Comparison of ENCODE assay signal across 1 cellular context in the genomic region with DNA sequence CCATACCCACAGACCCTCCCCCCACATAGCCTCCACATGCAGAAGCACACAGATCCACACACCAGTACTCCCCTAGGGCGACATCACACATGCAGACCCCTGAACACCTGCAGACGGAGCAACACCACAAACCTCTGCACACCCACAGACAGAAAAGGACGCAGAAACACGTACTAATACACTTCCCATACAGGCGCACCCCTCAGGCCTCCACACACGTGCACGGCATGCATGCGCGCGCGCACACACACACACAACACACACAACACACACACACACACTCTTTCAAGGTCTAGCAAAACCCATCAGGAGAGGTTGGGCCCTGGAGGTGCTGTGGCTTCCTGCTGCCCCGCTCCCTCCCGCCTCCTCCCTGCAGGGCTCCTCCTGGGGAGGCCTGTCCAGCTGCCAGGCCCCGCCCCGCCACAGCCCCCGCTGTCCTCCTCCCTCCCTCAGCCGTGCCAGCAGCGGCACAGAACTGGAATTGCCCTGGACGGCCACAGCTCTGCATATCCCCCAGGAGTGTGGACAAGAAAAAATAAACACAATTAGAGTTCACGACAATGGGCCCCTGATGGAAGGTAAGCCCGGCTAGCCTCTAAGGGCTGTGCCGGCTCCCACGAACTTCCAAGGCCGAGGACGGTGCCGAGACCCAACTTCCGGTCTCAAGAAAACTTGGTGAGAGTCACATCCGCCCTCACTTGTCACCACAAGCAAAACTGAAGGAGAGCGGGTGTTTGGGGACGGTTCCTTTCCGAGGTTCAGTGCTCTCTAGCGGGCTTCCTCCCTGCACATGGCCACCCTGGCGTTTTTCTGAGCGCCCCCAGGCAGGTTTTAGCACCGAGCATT.
TF ChIP-seq lines count a peak whose summit lies in the region.

No MANE protein-coding gene starts in this region.

TF ChIP-seq in HepG2, 621 proteins besides CTCF, POLR2A, EP300 and RAD21 (continued from another document and continues in another):
- TF ChIP-seq ETS1 (CRISPR knock-in tag; IDR thresholded peaks at IDR 0.05): peak; percentile 77; the same call in 1 of the 2 replicates
- TF ChIP-seq SCMH1 (CRISPR knock-in tag; IDR thresholded peaks at IDR 0.05; ENCODE audit: borderline replicate concordance): no peak
- peak; percentile 48; the same call in 1 of the 2 replicates for TF ChIP-seq CCDC6 (CRISPR knock-in tag; IDR thresholded peaks at IDR 0.05)
- 0 out of 2 replicates have a peak, but pooled peaks have one; percentile 9 for TF ChIP-seq ATF1 (CRISPR knock-in tag; IDR thresholded peaks at IDR 0.05)
- no peak for TF ChIP-seq RARG (CRISPR knock-in tag; IDR thresholded peaks at IDR 0.05; ENCODE audit: low read depth)
- peak; percentile 46; the same call in 1 of the 2 replicates for TF ChIP-seq ZNF710 (CRISPR knock-in tag; IDR thresholded peaks at IDR 0.05; ENCODE audit: borderline replicate concordance)
- no peak for TF ChIP-seq MATR3 (CRISPR knock-in tag; IDR thresholded peaks at IDR 0.05)
- no peak; the same call in 1 of the 2 replicates for TF ChIP-seq ZNF20 (CRISPR knock-in tag; IDR thresholded peaks at IDR 0.05)
- TF ChIP-seq, protein P1, sequence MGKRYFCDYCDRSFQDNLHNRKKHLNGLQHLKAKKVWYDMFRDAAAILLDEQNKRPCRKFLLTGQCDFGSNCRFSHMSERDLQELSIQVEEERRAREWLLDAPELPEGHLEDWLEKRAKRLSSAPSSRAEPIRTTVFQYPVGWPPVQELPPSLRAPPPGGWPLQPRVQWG (CRISPR knock-in tag; IDR thresholded peaks at IDR 0.05; ENCODE audit: borderline replicate concordance, low read depth): no peak
- 0 out of 2 replicates have a peak, but pooled peaks have one; percentile 72 for TF ChIP-seq SNAPC4 (CRISPR knock-in tag; IDR thresholded peaks at IDR 0.05)
- TF ChIP-seq ZNF776 (CRISPR knock-in tag; IDR thresholded peaks at IDR 0.05): no peak; the same call in 1 of the 2 replicates
- TF ChIP-seq, protein P2, sequence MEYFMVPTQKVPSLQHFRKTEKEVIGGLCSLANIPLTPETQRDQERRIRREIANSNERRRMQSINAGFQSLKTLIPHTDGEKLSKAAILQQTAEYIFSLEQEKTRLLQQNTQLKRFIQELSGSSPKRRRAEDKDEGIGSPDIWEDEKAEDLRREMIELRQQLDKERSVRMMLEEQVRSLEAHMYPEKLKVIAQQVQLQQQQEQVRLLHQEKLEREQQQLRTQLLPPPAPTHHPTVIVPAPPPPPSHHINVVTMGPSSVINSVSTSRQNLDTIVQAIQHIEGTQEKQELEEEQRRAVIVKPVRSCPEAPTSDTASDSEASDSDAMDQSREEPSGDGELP (IDR thresholded peaks at IDR 0.05; ENCODE audit: borderline replicate concordance, low read depth): peak; percentile 90; the same call in 1 of the 2 replicates
- TF ChIP-seq PITX1 (CRISPR knock-in tag; IDR thresholded peaks at IDR 0.05): peak; percentile 12; the same call in 1 of the 2 replicates
- no peak for TF ChIP-seq ZNF34 (CRISPR knock-in tag; IDR thresholded peaks at IDR 0.05; ENCODE audit: borderline replicate concordance)
- TF ChIP-seq IRX3 (CRISPR knock-in tag; IDR thresholded peaks at IDR 0.05; ENCODE audit: borderline replicate concordance, low read depth): no peak; the same call in 1 of the 2 replicates
- peak; percentile 79; the same call in 1 of the 2 replicates for TF ChIP-seq IRF9 (CRISPR knock-in tag; IDR thresholded peaks at IDR 0.05; ENCODE audit: borderline replicate concordance)
- TF ChIP-seq HOXA7 (CRISPR knock-in tag; IDR thresholded peaks at IDR 0.05): peak; percentile 80; the same call in 1 of the 2 replicates
- no peak for TF ChIP-seq HMG20B (CRISPR knock-in tag; conservative IDR thresholded peaks at IDR 0.05)
- no peak for TF ChIP-seq ZNF367 (CRISPR knock-in tag; IDR thresholded peaks at IDR 0.05; ENCODE audit: borderline replicate concordance)
- TF ChIP-seq ZBTB46 (CRISPR knock-in tag; IDR thresholded peaks at IDR 0.05; ENCODE audit: borderline replicate concordance): 0 out of 2 replicates have a peak, but pooled peaks have one; percentile 5
- no peak for TF ChIP-seq CBFB (CRISPR knock-in tag; IDR thresholded peaks at IDR 0.05)
- no peak for TF ChIP-seq POLR2AphosphoS2 (IDR thresholded peaks at IDR 0.05; ENCODE audit: low read depth, low read length)
- peak; percentile 18; the same call in 1 of the 2 replicates for TF ChIP-seq FOXJ3 (CRISPR knock-in tag; IDR thresholded peaks at IDR 0.05; ENCODE audit: borderline replicate concordance)
- peak; percentile 94 for TF ChIP-seq BCL3 (CRISPR knock-in tag; IDR thresholded peaks at IDR 0.05)
- TF ChIP-seq MZF1 (CRISPR knock-in tag; IDR thresholded peaks at IDR 0.05; ENCODE audit: borderline replicate concordance): 0 out of 2 replicates have a peak, but pooled peaks have one; percentile 28
- TF ChIP-seq ZSCAN31 (CRISPR knock-in tag; IDR thresholded peaks at IDR 0.05; ENCODE audit: low read depth): peak; percentile 85; the same call in 1 of the 2 replicates
- TF ChIP-seq NR3C1 (CRISPR knock-in tag; IDR thresholded peaks at IDR 0.05): no peak
- TF ChIP-seq NBN (conservative IDR thresholded peaks at IDR 0.05): no peak
- peak; percentile 87 for TF ChIP-seq KAT8 (CRISPR knock-in tag; IDR thresholded peaks at IDR 0.05)
- no peak for TF ChIP-seq HDAC6 (IDR thresholded peaks at IDR 0.05; ENCODE audit: low read depth, low read length)
- no peak for TF ChIP-seq SMARCE1 (IDR thresholded peaks at IDR 0.05; ENCODE audit: borderline replicate concordance)
- TF ChIP-seq TEAD3 (CRISPR knock-in tag; optimal IDR thresholded peaks at IDR 0.05; ENCODE audit: borderline replicate concordance): no peak
- no peak; the same call in 1 of the 2 replicates for TF ChIP-seq AFF4 (CRISPR knock-in tag; IDR thresholded peaks at IDR 0.05)
- no peak for TF ChIP-seq ZNF564 (CRISPR knock-in tag; IDR thresholded peaks at IDR 0.05)
- no peak for TF ChIP-seq ZNF282 (IDR thresholded peaks at IDR 0.05; ENCODE audit: partially characterized antibody)
- TF ChIP-seq NCOA2 (CRISPR knock-in tag; IDR thresholded peaks at IDR 0.05): peak; percentile 35; the same call in 1 of the 2 replicates
- TF ChIP-seq MTA3 (CRISPR knock-in tag; IDR thresholded peaks at IDR 0.05): no peak; the same call in 1 of the 2 replicates
- peak; percentile 77 for TF ChIP-seq ZNF274 (CRISPR knock-in tag; IDR thresholded peaks at IDR 0.05)
- TF ChIP-seq KLF11 (CRISPR knock-in tag; IDR thresholded peaks at IDR 0.05): peak; percentile 64; the same call in 1 of the 2 replicates
- TF ChIP-seq FOSL1 (CRISPR knock-in tag; IDR thresholded peaks at IDR 0.05; ENCODE audit: borderline replicate concordance): no peak
- no peak for TF ChIP-seq NCOA5 (CRISPR knock-in tag; IDR thresholded peaks at IDR 0.05)
